In genomic region chr1:225830823-225831222, GRCh38 we compare ENCODE assay signal across 1 cellular context.
TF ChIP-seq lines count a peak whose summit lies in the region.

No MANE protein-coding gene starts in this region.

TF ChIP-seq in HEK293, 187 proteins besides CTCF, POLR2A, EP300 and RAD21 (continued from another document):
- no peak for TF ChIP-seq ZNF398 (tag by site-specific recombination; IDR thresholded peaks at IDR 0.05)
- TF ChIP-seq SP7 (tag by site-specific recombination; IDR thresholded peaks at IDR 0.05) = 0 out of 2 replicates have a peak, but pooled peaks have one; percentile 32
- TF ChIP-seq TRIM28 (IDR thresholded peaks at IDR 0.05; ENCODE audit: borderline replicate concordance, low read length) = no peak
- TF ChIP-seq ZNF654 (tag by site-specific recombination; IDR thresholded peaks at IDR 0.05; ENCODE audit: low read depth) = no peak
- TF ChIP-seq ZNF521 (tag by site-specific recombination; IDR thresholded peaks at IDR 0.05) = no peak
- TF ChIP-seq ZNF629 (tag by site-specific recombination; IDR thresholded peaks at IDR 0.05) = no peak
- TF ChIP-seq ZNF423 (tag by site-specific recombination; IDR thresholded peaks at IDR 0.05) = no peak
- TF ChIP-seq KLF8 (tag by site-specific recombination; IDR thresholded peaks at IDR 0.05) = no peak
- TF ChIP-seq ZNF184 (tag by site-specific recombination; IDR thresholded peaks at IDR 0.05) = no peak
- 0 out of 2 replicates have a peak, but pooled peaks have one; percentile 30 for TF ChIP-seq PRDM6 (tag by site-specific recombination; IDR thresholded peaks at IDR 0.05)
- TF ChIP-seq ZIC2 (tag by site-specific recombination; IDR thresholded peaks at IDR 0.05) = no peak
- TF ChIP-seq PRDM10 (tag by site-specific recombination; IDR thresholded peaks at IDR 0.05) = 0 out of 2 replicates have a peak, but pooled peaks have one; percentile 17
- TF ChIP-seq ZSCAN16 (tag by site-specific recombination; IDR thresholded peaks at IDR 0.05) = no peak
- no peak for TF ChIP-seq HOXA7 (CRISPR knock-in tag; IDR thresholded peaks at IDR 0.05; ENCODE audit: borderline replicate concordance)
- no peak for TF ChIP-seq ZBTB26 (tag by site-specific recombination; optimal IDR thresholded peaks at IDR 0.05)
- no peak for TF ChIP-seq YY1 (tag by site-specific recombination; IDR thresholded peaks at IDR 0.05)
- TF ChIP-seq ZSCAN4 (tag by site-specific recombination; IDR thresholded peaks at IDR 0.05) = no peak
- TF ChIP-seq EGR2 (tag by site-specific recombination; IDR thresholded peaks at IDR 0.05; ENCODE audit: low read depth) = no peak
